Comparison of ENCODE assay signal across 19 cellular contexts in genomic region chr6:35562060-35562459, GRCh38. TPM values are rescaled to one million over a fixed set of nuclear protein-coding genes. Genes with fewer than 3 reads are reported as not detected.
A peak's percentile ranks its signal among the peaks of the same experiment; 100 is the strongest.
DNase-seq lines count a peak whose midpoint lies in the region; TF ChIP-seq lines count a peak whose summit lies in the region.
"Had no signal": no experiment of that assay in that cellular context is flagged by ENCODE, and none has a peak within 500 bp of the region (broad histone marks: within the 10 kb centered on the region; RNA-seq: fewer than 3 reads in every experiment).

No MANE protein-coding gene starts in this region.

- in situ Hi-C loops in GM13976 (cut with MboI; ENCODE audit: low sequenced_read_pairs, unreplicated experiment) (no loop called here), G401 (cut with HindIII; ENCODE audit: low sequenced_read_pairs) (no loop called here)

- DNase-seq in A172 (ENCODE audit: low spot score): peak; percentile 18
- peak; percentile 94 for DNase-seq in DMS79 (lab: John Stamatoyannopoulos, UW)
- DNase-seq in NCI-H345 (lab: John Stamatoyannopoulos, UW): peak; percentile 62
- DNase-seq in kidney tubule cell (ENCODE audit: low spot score): peak; percentile 72
- no peak for DNase-seq in SK-N-DZ (ENCODE audit: low spot score)
- no peak for DNase-seq in GM13976 (ENCODE audit: low spot score)
- DNase-seq in G401 (ENCODE audit: low spot score): no peak
- DNase-seq in activated CD4-positive, CD25-positive, alpha-beta regulatory T cell treated with anti-CD3 and anti-CD28 coated beads, Interleukin-2, amount 50 U/mL, for 72 hours: no peak
- DNase-seq: activated CD4-positive, alpha-beta T cell treated with anti-CD3 and anti-CD28 coated beads, Interleukin-2, amount 50 U/mL, for 4 hours; activated T-cell treated with anti-CD3 and anti-CD28 coated beads, Interleukin-2, amount 50 U/mL, for 72 hours; AML-193; DMS153; GOT3; naive thymus-derived CD4-positive, alpha-beta T cell; OCI-M1; stimulated activated CD4-positive, alpha-beta T cell treated with anti-CD3 and anti-CD28 coated beads, Interleukin-15, amount 100 ng/mL, for 24 hours had no signal

- no peak for TF ChIP-seq CTCF in GM13976 (IDR thresholded peaks at IDR 0.05; ENCODE audit: borderline replicate concordance, control extremely low read depth, extremely low read depth, insufficient read depth, missing control alignments)

RNA-seq across cellular contexts. Expression of gene TULP1, which starts 49.4 kb away (rescaled TPM):
- total RNA-seq in A172 (2014; rRNA removed; shearing (Covaris generic)): not detected in 2 replicates
- not detected in 2 replicates for polyA plus RNA-seq in SK-N-DZ (2014; cell fraction: cytosol; rRNA removed)
- polyA plus RNA-seq in SK-N-DZ (2014; cell fraction: nucleus; rRNA removed): 0.26 and 0.68 TPM in 2 replicates
- not detected in 2 replicates for total RNA-seq in G401 (2014; rRNA removed; shearing (Covaris generic))
- total RNA-seq: activated T-cell treated with anti-CD3 and anti-CD28 coated beads, Interleukin-2, amount 50 U/mL, for 72 hours; fibroblast of villous mesenchyme; lung microvascular endothelial cell; naive thymus-derived CD4-positive, alpha-beta T cell; posterior vena cava had no signal
- polyA plus RNA-seq: naive thymus-derived CD4-positive, alpha-beta T cell had no signal

Comparison
In these comparisons a context has a peak if more than half of its experiments do, and no peak if none do; other contexts are left out.
1. DNase-seq: peak in A172 (single experiment), DMS79 (single experiment), NCI-H345 (single experiment) and kidney tubule cell (single experiment); none in SK-N-DZ (single experiment), GM13976 (single experiment), G401 (single experiment) and activated CD4-positive, CD25-positive, alpha-beta regulatory T cell treated with anti-CD3 and anti-CD28 coated beads, Interleukin-2, amount 50 U/mL, for 72 hours (single experiment).